Comparison of ENCODE assay signal across 27 cellular contexts in genomic region chr5:81360640-81361039, GRCh38. TPM values are rescaled to one million over a fixed set of nuclear protein-coding genes. Genes with fewer than 3 reads are reported as not detected.
"Had no signal": no experiment of that assay in that cellular context is flagged by ENCODE, and none has a peak within 500 bp of the region (broad histone marks: within the 10 kb centered on the region; RNA-seq: fewer than 3 reads in every experiment).

No MANE protein-coding gene starts in this region.

- H3K4me3 ChIP-seq: coronary artery, dorsolateral prefrontal cortex, esophagus squamous epithelium, gastroesophageal sphincter, heart left ventricle, hepatocyte, left lung, lower lobe of right lung had no signal

- H3K36me3 ChIP-seq: esophagus squamous epithelium, gastroesophageal sphincter, heart left ventricle, left lung, lower lobe of right lung had no signal

- H3K79me2 ChIP-seq: hepatocyte had no signal

- H2AFZ ChIP-seq: hepatocyte had no signal

- H3K4me1 ChIP-seq: gastroesophageal sphincter, heart left ventricle, left lung, lower lobe of right lung had no signal

- FAIRE-seq: colon, endothelial cell of umbilical vein, kidney had no signal

- DNase-seq: dermis blood vessel endothelial cell; dorsolateral prefrontal cortex; effector CD4-positive, alpha-beta T cell; effector memory CD4-positive, alpha-beta T cell; esophagus squamous epithelium; foreskin fibroblast; heart left ventricle; hypothalamus; immature natural killer cell; islet precursor cell; kidney; kidney glomerular epithelial cell; left lung; left ventricle myocardium superior; lower lobe of right lung; mesenchymal stem cell; naive thymus-derived CD4-positive, alpha-beta T cell had no signal

- H3K27ac ChIP-seq: coronary artery, dorsolateral prefrontal cortex, esophagus squamous epithelium, gastroesophageal sphincter, heart left ventricle, hepatocyte, left lung, lower lobe of right lung had no signal

- H3K9me3 ChIP-seq: esophagus squamous epithelium, gastroesophageal sphincter, heart left ventricle, left lung, lower lobe of right lung had no signal

- H3K4me2 ChIP-seq: hepatocyte had no signal

- ATAC-seq: gastroesophageal sphincter; heart left ventricle; left lung; left ventricle myocardium superior; lower lobe of right lung; naive thymus-derived CD4-positive, alpha-beta T cell had no signal

- H3K27me3 ChIP-seq: esophagus squamous epithelium, gastroesophageal sphincter, heart left ventricle, hepatocyte, left lung had no signal

RNA-seq across cellular contexts. Expression of gene ACOT12, which starts 33.3 kb away (rescaled TPM):
- total RNA-seq: dermis blood vessel endothelial cell, endothelial cell of umbilical vein, epithelial cell of proximal tubule, esophagus squamous epithelium, gastroesophageal sphincter, heart left ventricle, kidney, left lung, left ventricle myocardium superior, lower lobe of right lung, lung microvascular endothelial cell, mesenteric fat pad, mesothelial cell of epicardium had no signal
- polyA plus RNA-seq: endothelial cell of umbilical vein; esophagus; heart left ventricle; immature natural killer cell; naive thymus-derived CD4-positive, alpha-beta T cell had no signal
